In the genomic region with DNA sequence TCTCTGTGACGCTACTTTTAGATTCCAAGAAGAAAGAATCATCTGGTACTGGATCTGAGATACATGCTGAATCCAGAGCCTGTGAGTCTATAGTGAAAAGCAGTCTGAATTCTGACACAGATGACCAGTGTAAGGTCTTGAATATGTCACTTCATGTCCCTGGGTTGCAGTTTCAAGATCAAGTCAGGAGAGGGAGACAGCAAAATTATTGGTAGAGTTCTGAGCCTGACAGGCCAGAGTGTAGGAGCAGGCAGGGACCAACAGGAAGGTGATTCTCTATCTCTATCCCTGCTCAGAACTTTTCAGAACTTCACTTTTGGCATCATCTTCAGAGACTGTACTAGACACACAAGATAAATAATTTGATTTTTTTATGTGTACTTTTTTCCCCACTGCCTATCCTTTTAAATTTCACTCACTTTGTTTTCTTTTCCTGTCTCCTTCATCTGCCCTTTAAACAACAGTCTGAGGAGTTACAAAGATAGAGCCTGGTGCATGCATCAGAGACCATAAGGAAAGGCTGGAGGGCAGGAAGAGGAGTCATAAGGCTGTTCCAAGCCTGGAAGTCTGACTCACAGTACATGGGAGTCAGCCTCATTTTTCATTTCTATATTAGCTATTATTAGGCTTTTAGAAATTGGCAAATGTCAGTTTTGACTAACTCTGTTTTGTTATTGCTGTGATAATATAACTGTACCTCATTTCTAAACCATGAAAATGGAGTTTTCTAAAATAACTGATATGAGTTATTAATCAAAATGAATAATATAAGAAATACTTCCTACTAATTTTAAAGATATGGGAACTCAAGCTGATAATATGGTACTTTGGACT, we compare ENCODE assay signal across 8 cellular contexts.
DNase-seq lines count a peak whose midpoint lies in the region; ATAC-seq lines count a peak whose summit lies in the region.

No MANE protein-coding gene starts in this region.

- DNase-seq in NCI-H2171 treated with DMSO at 0.1 percent for 48 hours (lab: John Stamatoyannopoulos, UW) (peak; percentile 22), NCI-H2171 (lab: John Stamatoyannopoulos, UW) (no peak), SK-N-DZ (ENCODE audit: low spot score) (peak; percentile 62), iPS DF 6.9 (ENCODE audit: low read depth, low spot score) (peak; percentile 45), mucosa of gallbladder (ENCODE audit: low spot score) (no peak)
- DNase-seq in activated T-helper 1 cell treated with anti-CD3 and anti-CD28 coated beads, Interleukin-12 subunit alpha, Interleukin-12 subunit beta, Interleukin-2, Interleukin-4 antibody, amounts not matched to agents 30 ng/mL and 10 ng/mL and 1 ng/mL, durations not matched to agents 14 hours and 24 hours and 36 hours (ENCODE audit: low spot score): no peak

- H3K36me3 Mint-ChIP-seq in activated T-helper 1 cell treated with anti-CD3 and anti-CD28 coated beads, Interleukin-12 subunit alpha, Interleukin-12 subunit beta, Interleukin-2, Interleukin-4 antibody, amounts not matched to agents 30 ng/mL and 10 ng/mL and 1 ng/mL, durations not matched to agents 14 hours and 24 hours and 36 hours (ENCODE audit: low read depth): no peaks in the 10 kb centered on the region

- H3K4me3 ChIP-seq in iPS DF 6.9 (ENCODE audit: low read length): no peak overlapping the region

- H3K27me3 ChIP-seq in iPS DF 6.9 (ENCODE audit: control insufficient read depth, insufficient read depth, low read length): no peaks in the 10 kb centered on the region

- no peak overlapping the region for H3K27ac ChIP-seq in iPS DF 6.9 (ENCODE audit: low read length)

- intact Hi-C loops in activated T-helper 1 cell treated with anti-CD3 and anti-CD28 coated beads, Interleukin-12 subunit alpha, Interleukin-12 subunit beta, Interleukin-2, Interleukin-4 antibody, amounts not matched to agents 30 ng/mL and 10 ng/mL and 1 ng/mL, durations not matched to agents 14 hours and 24 hours and 36 hours (cut with micrococcal nuclease): loop anchor here (2.0 kb wide), 1 partner anchor 632 kb away; no protein-coding TSS in a partner anchor

- no peaks in the 10 kb centered on the region for H3K9me3 ChIP-seq in iPS DF 6.9 (ENCODE audit: control insufficient read depth, insufficient read depth, low read length)

- H3K4me3 Mint-ChIP-seq in activated T-helper 1 cell treated with anti-CD3 and anti-CD28 coated beads, Interleukin-12 subunit alpha, Interleukin-12 subunit beta, Interleukin-2, Interleukin-4 antibody, amounts not matched to agents 30 ng/mL and 10 ng/mL and 1 ng/mL, durations not matched to agents 14 hours and 24 hours and 36 hours: no peak overlapping the region

- H3K36me3 ChIP-seq in iPS DF 6.9 (ENCODE audit: control insufficient read depth, insufficient read depth, low read length): no peaks in the 10 kb centered on the region

- H3K9me3 Mint-ChIP-seq in activated T-helper 1 cell treated with anti-CD3 and anti-CD28 coated beads, Interleukin-12 subunit alpha, Interleukin-12 subunit beta, Interleukin-2, Interleukin-4 antibody, amounts not matched to agents 30 ng/mL and 10 ng/mL and 1 ng/mL, durations not matched to agents 14 hours and 24 hours and 36 hours: no peaks in the 10 kb centered on the region

- ATAC-seq in HG03342 (IDR thresholded peaks at IDR 0.05; ENCODE audit: unreplicated experiment) (peak; percentile 60), HG02610 (IDR thresholded peaks at IDR 0.05; ENCODE audit: unreplicated experiment) (no peak)

- H3K27me3 Mint-ChIP-seq in activated T-helper 1 cell treated with anti-CD3 and anti-CD28 coated beads, Interleukin-12 subunit alpha, Interleukin-12 subunit beta, Interleukin-2, Interleukin-4 antibody, amounts not matched to agents 30 ng/mL and 10 ng/mL and 1 ng/mL, durations not matched to agents 14 hours and 24 hours and 36 hours (ENCODE audit: insufficient read depth): no peaks in the 10 kb centered on the region

- no peak overlapping the region for H3K27ac Mint-ChIP-seq in activated T-helper 1 cell treated with anti-CD3 and anti-CD28 coated beads, Interleukin-12 subunit alpha, Interleukin-12 subunit beta, Interleukin-2, Interleukin-4 antibody, amounts not matched to agents 30 ng/mL and 10 ng/mL and 1 ng/mL, durations not matched to agents 14 hours and 24 hours and 36 hours

- no peaks in the 10 kb centered on the region for H3K4me1 Mint-ChIP-seq in activated T-helper 1 cell treated with anti-CD3 and anti-CD28 coated beads, Interleukin-12 subunit alpha, Interleukin-12 subunit beta, Interleukin-2, Interleukin-4 antibody, amounts not matched to agents 30 ng/mL and 10 ng/mL and 1 ng/mL, durations not matched to agents 14 hours and 24 hours and 36 hours (ENCODE audit: low read depth)

- H3K4me1 ChIP-seq in iPS DF 6.9 (ENCODE audit: control insufficient read depth, insufficient read depth, low read length): no peaks in the 10 kb centered on the region

- no CpG with 5 or more reads among the region's 1 CpG for WGBS in iPS DF 6.9 (ENCODE audit: insufficient coverage, insufficient read length)

Comparison
In these comparisons a context has a peak if more than half of its experiments do, and no peak if none do; other contexts are left out.
1. DNase-seq: peak in NCI-H2171 treated with DMSO at 0.1 percent for 48 hours (single experiment), SK-N-DZ (single experiment) and iPS DF 6.9 (single experiment); none in NCI-H2171 (single experiment), activated T-helper 1 cell treated with anti-CD3 and anti-CD28 coated beads, Interleukin-12 subunit alpha, Interleukin-12 subunit beta, Interleukin-2, Interleukin-4 antibody, amounts not matched to agents 30 ng/mL and 10 ng/mL and 1 ng/mL, durations not matched to agents 14 hours and 24 hours and 36 hours (single experiment) and mucosa of gallbladder (single experiment).